9 cellular contexts compared by ENCODE assay signal in the genomic region with DNA sequence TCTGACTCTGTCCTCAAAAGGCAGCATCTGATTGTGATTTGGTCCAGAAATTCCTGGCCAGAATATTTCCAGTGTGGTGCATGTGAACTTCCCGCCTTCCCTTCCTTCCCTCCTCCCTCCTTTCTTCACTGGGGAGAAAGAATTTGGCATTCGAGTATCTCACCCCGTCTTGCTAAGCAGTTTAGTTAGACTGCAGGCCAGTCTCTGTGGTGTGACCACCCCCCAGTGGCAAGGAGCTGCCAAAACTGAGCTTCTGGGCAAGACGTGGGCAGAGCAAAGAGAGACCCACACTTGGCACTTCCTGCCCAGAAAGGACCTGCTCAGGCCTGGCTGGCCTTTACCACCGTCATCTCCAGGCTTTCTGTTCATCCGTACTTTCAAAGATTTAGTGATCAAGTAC. TPM values are rescaled to one million over a fixed set of nuclear protein-coding genes. Genes with fewer than 3 reads are reported as not detected.
DNase-seq lines count a peak whose midpoint lies in the region; ATAC-seq and TF ChIP-seq lines count a peak whose summit lies in the region.
"Had no signal": no experiment of that assay in that cellular context is flagged by ENCODE, and none has a peak within 500 bp of the region (broad histone marks: within the 10 kb centered on the region; RNA-seq: fewer than 3 reads in every experiment).

No MANE protein-coding gene starts in this region.

- H3K27ac Mint-ChIP-seq in naive B cell, result peak overlapping the region in 1 of 6 donors; percentile 57

- no peaks in the 10 kb centered on the region for H3K4me1 ChIP-seq in HAP-1

- intact Hi-C loops in dorsolateral prefrontal cortex (cut with DNase I), result no loop called here

- H3K4me3 ChIP-seq in dorsolateral prefrontal cortex (no peak overlapping the region), HAP-1 (no peak overlapping the region)

- H3K36me3 ChIP-seq in HAP-1 (replicated peaks), result no peaks in the 10 kb centered on the region

- peak in 52 of 56 donors; percentile 15 to 66 (median 44) for TF ChIP-seq CTCF in dorsolateral prefrontal cortex (IDR thresholded peaks at IDR 0.05 in 54 of 56, conservative IDR thresholded peaks at IDR 0.05 in 2 of 56; ENCODE audit: low read depth in 1 of 56, partially characterized antibody in 56 of 56)

- H3K4me3 Mint-ChIP-seq in naive B cell, result no peak overlapping the region

- H3K27ac ChIP-seq in dorsolateral prefrontal cortex, result no peak overlapping the region

- peaks cover 0 to 3% (median 0%) of the 10 kb centered on the region in 3 donors for H3K4me1 Mint-ChIP-seq in naive B cell

- ATAC-seq in naive B cell (ENCODE audit: low read depth in 2 of 2) (peak; percentile 71 to 72), HG02588 (IDR thresholded peaks at IDR 0.05; ENCODE audit: unreplicated experiment) (no peak)

- in situ Hi-C loops in SK-MEL-5 (cut with HindIII; ENCODE audit: low pct_unique_long_range_greater_than_20kb, low sequenced_read_pairs), result no loop called here
- in situ Hi-C loops in HAP-1 (cut with MboI; ENCODE audit: low sequenced_read_pairs), result no loop called here

- DNase-seq in activated CD8-positive, alpha-beta memory T cell treated with anti-CD3 and anti-CD28 coated beads, Interleukin-2, amount 50 U/mL, for 4 hours, result peak; percentile 38
- DNase-seq in activated CD8-positive, alpha-beta memory T cell treated with anti-CD3 and anti-CD28 coated beads, Interleukin-2, amount 50 U/mL, for 48 hours, result no peak
- DNase-seq in SK-MEL-5 (ENCODE audit: low read depth, low spot score) (peak; percentile 43), dorsolateral prefrontal cortex (peak in 4 of 10 donors; percentile 12 to 49 (median 38)), naive B cell (peak; percentile 35), NCI-H2029 (lab: John Stamatoyannopoulos, UW) (no peak), HAP-1 (ENCODE audit: low spot score in 2 of 2) (no peak)

- H3K9me3 Mint-ChIP-seq in naive B cell, result no peaks in the 10 kb centered on the region

- H3K27me3 ChIP-seq in dorsolateral prefrontal cortex (peaks cover 0 to 2% (median 0%) of the 10 kb centered on the region in 45 donors), HAP-1 (ENCODE audit: low read depth) (no peaks in the 10 kb centered on the region)

- H3K27me3 Mint-ChIP-seq in naive B cell, result peaks cover 3 to 23% (median 14%) of the 10 kb centered on the region in 3 donors

- no peaks in the 10 kb centered on the region for H3K36me3 Mint-ChIP-seq in naive B cell

- no peaks in the 10 kb centered on the region for H3K9me3 ChIP-seq in HAP-1

RNA-seq across cellular contexts. Expression of a gene that starts 36.4 kb away (rescaled TPM):
- not detected in 2 replicates for total RNA-seq in SK-MEL-5 (2014; rRNA removed; shearing (Covaris generic))
- not detected in 2 replicates for polyA plus RNA-seq in SK-MEL-5 (2015; cell fraction: cytosol; rRNA removed)
- not detected in 2 replicates for polyA plus RNA-seq in SK-MEL-5 (2015; cell fraction: nucleus; rRNA removed)
- total RNA-seq in dorsolateral prefrontal cortex, result 1 to 10 TPM in 67 of 120 experiments, under 1 TPM in 52, not detected in 1; 0.15 to 5.0 (median 1.1) TPM
- polyA plus RNA-seq in naive B cell (ENCODE audit: low read depth in 6 of 6), result 10 to 100 TPM; 29.0 to 47.0 (median 38.9) TPM
- total RNA-seq: pulmonary artery endothelial cell had no signal

RNA-seq across cellular contexts. Expression of a gene that starts 48.7 kb away (rescaled TPM):
- not detected in 2 replicates for total RNA-seq in SK-MEL-5 (2014; rRNA removed; shearing (Covaris generic))
- not detected in 2 replicates for polyA plus RNA-seq in SK-MEL-5 (2015; cell fraction: cytosol; rRNA removed)
- polyA plus RNA-seq in SK-MEL-5 (2015; cell fraction: nucleus; rRNA removed), result not detected in 2 replicates
- total RNA-seq in dorsolateral prefrontal cortex, result 1 to 10 TPM in 50 of 120 experiments, under 1 TPM in 65, not detected in 5; 0.08 to 3.5 (median 0.84) TPM
- under 1 TPM in 4 of 6 donors, not detected in 2; 0.07 to 0.25 (median 0.16) TPM for polyA plus RNA-seq in naive B cell (ENCODE audit: low read depth in 6 of 6)

Comparison
In these comparisons a context has a peak if more than half of its experiments do, and no peak if none do; other contexts are left out.
1. DNase-seq: peak in activated CD8-positive, alpha-beta memory T cell treated with anti-CD3 and anti-CD28 coated beads, Interleukin-2, amount 50 U/mL, for 4 hours (single experiment), SK-MEL-5 (single experiment) and naive B cell (single experiment); none in activated CD8-positive, alpha-beta memory T cell treated with anti-CD3 and anti-CD28 coated beads, Interleukin-2, amount 50 U/mL, for 48 hours (single experiment), NCI-H2029 (single experiment) and HAP-1 (0 of 2).